19 cellular contexts compared by ENCODE assay signal in the genomic region with DNA sequence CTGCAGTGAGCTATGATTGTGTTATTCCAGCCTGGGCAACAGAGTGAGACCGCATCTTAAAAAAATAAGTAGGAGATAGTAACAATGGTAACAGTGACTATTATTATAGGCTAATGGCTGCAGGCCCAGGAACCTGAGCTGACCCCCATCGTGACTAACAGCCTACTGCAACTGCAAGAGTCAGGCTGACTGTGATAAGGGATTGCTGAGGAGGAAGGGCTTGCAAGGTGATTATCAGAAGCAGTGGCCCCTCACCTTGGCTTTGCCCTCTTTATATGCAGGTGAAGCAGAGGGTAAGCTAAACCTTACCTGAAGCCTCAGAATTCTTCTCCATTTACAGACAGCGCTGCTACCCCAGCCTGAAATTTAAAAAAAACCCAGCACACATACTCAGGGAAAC.
DNase-seq lines count a peak whose midpoint lies in the region; ATAC-seq and TF ChIP-seq lines count a peak whose summit lies in the region.
"Had no signal": no experiment of that assay in that cellular context is flagged by ENCODE, and none has a peak within 500 bp of the region (broad histone marks: within the 10 kb centered on the region; RNA-seq: fewer than 3 reads in every experiment).

No MANE protein-coding gene starts in this region.

- H3K4me1 ChIP-seq in fibroblast of lung (ENCODE audit: control insufficient read depth, extremely low read depth, insufficient read depth, low read length): no peaks in the 10 kb centered on the region
- H3K4me1 ChIP-seq in aorta (ENCODE audit: control insufficient read depth in 1 of 2, insufficient read depth in 2 of 2, low read length in 2 of 2): peaks cover 5 to 6% of the 10 kb centered on the region in 2 donors

- H3K4me2 ChIP-seq in fibroblast of lung (ENCODE audit: extremely low read depth, insufficient read depth, low read length): no peak overlapping the region
- H3K4me2 ChIP-seq: neural progenitor cell had no signal

- no peak overlapping the region for H3K27ac ChIP-seq in fibroblast of lung (ENCODE audit: insufficient read depth, low read length)
- H3K27ac ChIP-seq in aorta (ENCODE audit: low read depth in 1 of 2, low read length in 2 of 2): peak overlapping the region; percentile 23 to 30
- H3K27ac ChIP-seq: neural progenitor cell, testis had no signal

- H3K4me3 ChIP-seq in fibroblast of lung (replicated peaks in 1 of 4; ENCODE audit: control extremely low read depth in 1 of 4, insufficient read depth in 1 of 4, low read depth in 3 of 4, low read length in 4 of 4): no peak overlapping the region
- no peak overlapping the region for H3K4me3 ChIP-seq in aorta (ENCODE audit: low read length in 2 of 2)
- H3K4me3 ChIP-seq: mucosa of descending colon, neural progenitor cell, testis had no signal

- no peak for TF ChIP-seq CTCF in fibroblast of lung (conservative IDR thresholded peaks at IDR 0.05 in 1 of 2, IDR thresholded peaks at IDR 0.05 in 1 of 2; ENCODE audit: low read depth in 1 of 2, low read length in 2 of 2)

- no peak overlapping the region for H2AFZ ChIP-seq in fibroblast of lung (ENCODE audit: low read length)
- H2AFZ ChIP-seq: neural progenitor cell had no signal

- no peak overlapping the region for H3K27ac Mint-ChIP-seq in activated naive CD8-positive, alpha-beta T cell treated with anti-CD3 and anti-CD28 coated beads for 36 hours
- H3K27ac Mint-ChIP-seq: activated naive CD4-positive, alpha-beta T cell treated with anti-CD3 and anti-CD28 coated beads, Interleukin-2, amount 50 U/mL, for 72 hours; neural progenitor cell had no signal

- no peak overlapping the region for H3K4me3 Mint-ChIP-seq in activated naive CD8-positive, alpha-beta T cell treated with anti-CD3 and anti-CD28 coated beads for 36 hours
- H3K4me3 Mint-ChIP-seq: neural progenitor cell had no signal

- H4K20me1 ChIP-seq in fibroblast of lung (ENCODE audit: control insufficient read depth, extremely low read depth, insufficient read depth, low read length): no peaks in the 10 kb centered on the region

- H3K9me3 Mint-ChIP-seq in activated naive CD8-positive, alpha-beta T cell treated with anti-CD3 and anti-CD28 coated beads for 36 hours: no peaks in the 10 kb centered on the region
- H3K9me3 Mint-ChIP-seq: activated naive CD4-positive, alpha-beta T cell treated with anti-CD3 and anti-CD28 coated beads, Interleukin-2, amount 50 U/mL, for 72 hours; neural progenitor cell had no signal

- DNase-seq in activated CD8-positive, alpha-beta memory T cell treated with anti-CD3 and anti-CD28 coated beads, Interleukin-2, amount 50 U/mL, for 48 hours: peak; percentile 17
- DNase-seq in activated CD8-positive, alpha-beta memory T cell treated with anti-CD3 and anti-CD28 coated beads, Interleukin-2, amount 50 U/mL, for 4 hours: no peak
- peak; percentile 36 to 75 for DNase-seq in fibroblast of lung (ENCODE audit: low read depth in 2 of 2)
- peak; percentile 53 for DNase-seq in islet precursor cell
- peak; percentile 65 to 82 for DNase-seq in aorta
- no peak for DNase-seq in NCI-H1694 (lab: John Stamatoyannopoulos, UW)
- no peak for DNase-seq in activated naive CD8-positive, alpha-beta T cell treated with anti-CD3 and anti-CD28 coated beads for 36 hours
- DNase-seq: activated CD4-positive, alpha-beta T cell treated with anti-CD3 and anti-CD28 coated beads, Interleukin-2, amount 50 U/mL, for 1 hour; activated T-cell treated with anti-CD3 and anti-CD28 coated beads, Interleukin-2, amount 50 U/mL, for 48 hours; C1 segment of cervical spinal cord; left colon; mucosa of descending colon; NCI-H1694 treated with DMSO at 0.1 percent for 48 hours; NCI-H345; SW 1271; testis had no signal

- H3K36me3 ChIP-seq in fibroblast of lung (ENCODE audit: control insufficient read depth, insufficient read depth, low read length) (no peaks in the 10 kb centered on the region), aorta (ENCODE audit: control insufficient read depth in 1 of 2, insufficient read depth in 2 of 2, low read length in 1 of 2) (no peaks in the 10 kb centered on the region)
- H3K36me3 ChIP-seq: neural progenitor cell had no signal

- peaks cover 3% of the 10 kb centered on the region for H3K27me3 ChIP-seq in fibroblast of lung (ENCODE audit: control insufficient read depth, insufficient read depth, low read length)
- H3K27me3 ChIP-seq in aorta (ENCODE audit: control insufficient read depth in 1 of 2, insufficient read depth in 2 of 2, low read length in 1 of 2): no peaks in the 10 kb centered on the region
- H3K27me3 ChIP-seq: neural progenitor cell, testis had no signal

- H3K9me3 ChIP-seq in fibroblast of lung (ENCODE audit: control insufficient read depth, insufficient read depth, low read depth, low read length): no peaks in the 10 kb centered on the region
- no peaks in the 10 kb centered on the region for H3K9me3 ChIP-seq in aorta (ENCODE audit: control insufficient read depth, low read length)
- H3K9me3 ChIP-seq: mucosa of descending colon, testis had no signal

- intact Hi-C loops in aorta (cut with DNase I): loop anchor here in 1 of 2 donors (10.0 kb wide), 1 partner anchor 152 kb away; no protein-coding TSS in a partner anchor

- no peaks in the 10 kb centered on the region for H3K79me2 ChIP-seq in fibroblast of lung (ENCODE audit: control insufficient read depth, insufficient read depth, low read length)

- H3K27me3 Mint-ChIP-seq in activated naive CD8-positive, alpha-beta T cell treated with anti-CD3 and anti-CD28 coated beads for 36 hours: peaks cover 17% of the 10 kb centered on the region

- H3K9ac ChIP-seq in fibroblast of lung (ENCODE audit: insufficient read depth, low read length): no peak overlapping the region
- H3K9ac ChIP-seq: neural progenitor cell had no signal

- peaks cover 6% of the 10 kb centered on the region for H3K4me1 Mint-ChIP-seq in activated naive CD8-positive, alpha-beta T cell treated with anti-CD3 and anti-CD28 coated beads for 36 hours

- WGBS in aorta, 2 donors: 21 to 24% methylated on average over 3 of the region's 3 CpGs

- H3K36me3 Mint-ChIP-seq in activated naive CD8-positive, alpha-beta T cell treated with anti-CD3 and anti-CD28 coated beads for 36 hours: no peaks in the 10 kb centered on the region
- H3K36me3 Mint-ChIP-seq: activated naive CD4-positive, alpha-beta T cell treated with anti-CD3 and anti-CD28 coated beads, Interleukin-2, amount 50 U/mL, for 72 hours; neural progenitor cell had no signal

- ATAC-seq in aorta (ENCODE audit: low FRiP score) (peak; percentile 73), HG03159 (IDR thresholded peaks at IDR 0.05; ENCODE audit: unreplicated experiment) (no peak)
- ATAC-seq: activated naive CD4-positive, alpha-beta T cell treated with anti-CD3 and anti-CD28 coated beads, Interleukin-2, amount 50 U/mL, for 72 hours; left colon; mucosa of descending colon had no signal

Comparison
In these comparisons a context has a peak if more than half of its experiments do, and no peak if none do; other contexts are left out.
1. DNase-seq: peak in activated CD8-positive, alpha-beta memory T cell treated with anti-CD3 and anti-CD28 coated beads, Interleukin-2, amount 50 U/mL, for 48 hours (single experiment), fibroblast of lung (2 of 2), islet precursor cell (single experiment) and aorta (2 of 2); none in activated CD8-positive, alpha-beta memory T cell treated with anti-CD3 and anti-CD28 coated beads, Interleukin-2, amount 50 U/mL, for 4 hours (single experiment), NCI-H1694 (single experiment) and activated naive CD8-positive, alpha-beta T cell treated with anti-CD3 and anti-CD28 coated beads for 36 hours (single experiment).